11 cellular contexts compared by ENCODE assay signal in the genomic region with DNA sequence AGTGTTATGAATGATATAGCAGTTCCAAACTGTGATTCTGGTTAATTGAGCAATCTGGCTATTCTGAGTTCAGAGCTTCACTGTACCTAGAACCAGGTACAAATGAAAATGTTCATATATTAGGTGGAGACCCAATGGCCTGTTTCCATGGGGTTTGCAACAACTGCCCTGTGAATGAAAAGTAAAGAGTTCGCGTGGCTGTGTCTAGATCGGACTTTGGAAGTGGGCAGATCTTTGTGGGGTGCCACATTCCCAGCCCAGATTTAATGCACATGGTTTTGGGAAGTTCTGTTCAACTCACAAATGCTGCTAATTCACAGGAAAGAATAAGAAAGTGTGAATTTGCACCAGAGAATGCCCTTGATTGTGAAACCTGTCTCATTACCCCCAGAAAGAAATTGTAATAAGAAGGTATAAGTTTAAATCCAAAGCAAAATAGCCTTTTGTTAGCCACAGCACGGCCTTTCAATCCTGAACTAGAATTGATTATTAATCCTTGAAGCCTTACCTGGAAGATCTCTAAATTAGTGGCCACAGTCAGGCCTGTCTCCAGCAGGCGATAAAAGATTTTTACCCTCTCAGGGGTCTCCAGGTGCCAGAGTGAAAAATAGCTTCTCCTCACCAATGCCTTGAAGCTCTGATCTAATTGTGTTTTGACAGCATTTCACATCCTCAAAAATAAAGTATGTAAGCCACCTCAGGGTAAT. TPM values are rescaled to one million over a fixed set of nuclear protein-coding genes. Genes with fewer than 3 reads are reported as not detected.
DNase-seq lines count a peak whose midpoint lies in the region; ATAC-seq and TF ChIP-seq lines count a peak whose summit lies in the region.
"Had no signal": no experiment of that assay in that cellular context is flagged by ENCODE, and none has a peak within 500 bp of the region (broad histone marks: within the 10 kb centered on the region; RNA-seq: fewer than 3 reads in every experiment).

No MANE protein-coding gene starts in this region.

- H3K9me3 ChIP-seq in mammary epithelial cell (replicated peaks; ENCODE audit: insufficient read depth, low read length) = no peaks in the 10 kb centered on the region
- H3K9me3 ChIP-seq in skeletal muscle satellite cell (replicated peaks; ENCODE audit: low read length) = no peaks in the 10 kb centered on the region
- H3K9me3 ChIP-seq in uterus = no peaks in the 10 kb centered on the region
- H3K9me3 ChIP-seq in mucosa of descending colon = no peaks in the 10 kb centered on the region

- no peaks in the 10 kb centered on the region for H3K9me3 Mint-ChIP-seq in activated CD8-positive, alpha-beta memory T cell treated with anti-CD3 and anti-CD28 coated beads, Interleukin-2, amount 10 ng/mL, durations not matched to agents 7 days and 5 days (ENCODE audit: low read depth)

- H2AFZ ChIP-seq in mammary epithelial cell (ENCODE audit: low read depth, low read length) = no peak overlapping the region

- peaks cover 25% of the 10 kb centered on the region for H3K4me1 ChIP-seq in mammary epithelial cell (ENCODE audit: insufficient read depth, low read length)
- peaks cover 23% of the 10 kb centered on the region for H3K4me1 ChIP-seq in skeletal muscle satellite cell (ENCODE audit: control insufficient read depth, insufficient read depth, low read length)
- H3K4me1 ChIP-seq in uterus = no peaks in the 10 kb centered on the region
- H3K4me1 ChIP-seq in mucosa of descending colon (ENCODE audit: low read depth) = no peaks in the 10 kb centered on the region

- peak overlapping the region; percentile 1 for H3K4me3 ChIP-seq in Jurkat, Clone E6-1 (ENCODE audit: low read length)
- H3K4me3 ChIP-seq in mammary epithelial cell (replicated peaks in 1 of 3; ENCODE audit: insufficient read depth in 1 of 3, low read depth in 2 of 3, low read length in 3 of 3) = no peak overlapping the region
- H3K4me3 ChIP-seq in skeletal muscle satellite cell (ENCODE audit: low read length) = no peak overlapping the region
- no peak overlapping the region for H3K4me3 ChIP-seq in uterus
- no peak overlapping the region for H3K4me3 ChIP-seq in mucosa of descending colon
- H3K4me3 ChIP-seq: SK-N-MC had no signal

- peaks cover 45% of the 10 kb centered on the region for H3K4me1 Mint-ChIP-seq in activated CD8-positive, alpha-beta memory T cell treated with anti-CD3 and anti-CD28 coated beads, Interleukin-2, amount 10 ng/mL, durations not matched to agents 7 days and 5 days

- 72% methylated on average over 5 of the region's 5 CpGs for WGBS in mammary epithelial cell (ENCODE audit: low coverage, missing lambda C conversion rate)

- ATAC-seq in activated CD8-positive, alpha-beta memory T cell treated with anti-CD3 and anti-CD28 coated beads, Interleukin-2, amount 10 ng/mL, durations not matched to agents 7 days and 5 days = no peak
- no peak for ATAC-seq in mucosa of descending colon

- H3K27ac Mint-ChIP-seq in activated CD8-positive, alpha-beta memory T cell treated with anti-CD3 and anti-CD28 coated beads, Interleukin-2, amount 10 ng/mL, durations not matched to agents 7 days and 5 days = peak overlapping the region; percentile 86

- CTCF ChIA-PET in activated CD8-positive, alpha-beta memory T cell treated with anti-CD3 and anti-CD28 coated beads, Interleukin-2, amount 10 ng/mL, durations not matched to agents 7 days and 5 days (lab: Charles Lee) = interaction anchor here (0.9 to 2.2 kb wide), 10 partner anchors 10 to 179 kb away, joined by 3 to 9 read pairs (median 4); a partner anchor contains a TSS
- CTCF ChIA-PET in mammary epithelial cell (lab: Charles Lee; ENCODE audit: low non-redundant PET) = interaction anchor here (0.5 kb wide), 1 partner anchor 16 kb away, joined by 4 read pairs; no protein-coding TSS in a partner anchor

- H3K4me3 Mint-ChIP-seq in activated CD8-positive, alpha-beta memory T cell treated with anti-CD3 and anti-CD28 coated beads, Interleukin-2, amount 10 ng/mL, durations not matched to agents 7 days and 5 days = peak overlapping the region; percentile 13

- DNase-seq in activated CD8-positive, alpha-beta memory T cell treated with anti-CD3 and anti-CD28 coated beads, Interleukin-2, amount 10 ng/mL, durations not matched to agents 7 days and 5 days = no peak
- DNase-seq in activated CD8-positive, alpha-beta memory T cell treated with anti-CD3 and anti-CD28 coated beads, Interleukin-2, amount 50 U/mL, for 48 hours = no peak
- DNase-seq in Jurkat, Clone E6-1 (ENCODE audit: low read depth, low spot score) = no peak
- DNase-seq in mammary epithelial cell (no peak), H4 (ENCODE audit: low spot score) (no peak), uterus (no peak), mucosa of descending colon (no peak)
- DNase-seq: Karpas-422 had no signal

- TF ChIP-seq POLR2A in uterus (IDR thresholded peaks at IDR 0.05) = no peak

- H3K4me2 ChIP-seq in mammary epithelial cell (ENCODE audit: insufficient read depth, low read depth, low read length) (peak overlapping the region; percentile 56), skeletal muscle satellite cell (ENCODE audit: low read length) (peak overlapping the region; percentile 27)

- dilution Hi-C loops in mammary epithelial cell (cut with HindIII; ENCODE audit: low sequenced_read_pairs) = no loop called here

- no peaks in the 10 kb centered on the region for H3K27me3 ChIP-seq in mammary epithelial cell (ENCODE audit: insufficient read depth, low read length)
- no peaks in the 10 kb centered on the region for H3K27me3 ChIP-seq in skeletal muscle satellite cell (ENCODE audit: control insufficient read depth, insufficient read depth, low read length)
- H3K27me3 ChIP-seq in uterus = no peaks in the 10 kb centered on the region

- no peaks in the 10 kb centered on the region for H4K20me1 ChIP-seq in mammary epithelial cell (ENCODE audit: insufficient read depth, low read length)

- H3K27ac ChIP-seq in mammary epithelial cell (ENCODE audit: insufficient read depth, low read depth, low read length) (peak overlapping the region; percentile 84), uterus (no peak overlapping the region)
- H3K27ac ChIP-seq: SK-N-MC had no signal

- no peak for TF ChIP-seq CTCF in mammary epithelial cell (conservative IDR thresholded peaks at IDR 0.05 in 1 of 2, IDR thresholded peaks at IDR 0.05 in 1 of 2; ENCODE audit: extremely low read depth in 1 of 2, insufficient read depth in 1 of 2, low read depth in 1 of 2, low read length in 2 of 2)
- no peak for TF ChIP-seq CTCF in uterus (IDR thresholded peaks at IDR 0.05)
- TF ChIP-seq CTCF in mucosa of descending colon (IDR thresholded peaks at IDR 0.05) = no peak

- peaks cover 36% of the 10 kb centered on the region for H3K36me3 ChIP-seq in mammary epithelial cell (ENCODE audit: insufficient read depth, low read length)
- peaks cover 80% of the 10 kb centered on the region for H3K36me3 ChIP-seq in skeletal muscle satellite cell (ENCODE audit: insufficient read depth, low read length)
- no peaks in the 10 kb centered on the region for H3K36me3 ChIP-seq in uterus
- H3K36me3 ChIP-seq in mucosa of descending colon (ENCODE audit: low read depth) = peaks cover 15% of the 10 kb centered on the region

- TSS peak; percentile 68 for BruUV-seq in mammary epithelial cell (replicated peaks; lab: Mats Ljungman, UMichigan)

- in situ Hi-C loops in mammary epithelial cell (cut with MboI; ENCODE audit: low sequenced_read_pairs in 2 of 2) = no loop called here

- peak overlapping the region; percentile 54 for H3K9ac ChIP-seq in mammary epithelial cell (ENCODE audit: insufficient read depth, low read length)
- peak overlapping the region; percentile 17 for H3K9ac ChIP-seq in skeletal muscle satellite cell (ENCODE audit: low read depth, low read length)

- peaks cover 21% of the 10 kb centered on the region for H3K79me2 ChIP-seq in mammary epithelial cell (ENCODE audit: insufficient read depth, low read length)

- H3K36me3 Mint-ChIP-seq in activated CD8-positive, alpha-beta memory T cell treated with anti-CD3 and anti-CD28 coated beads, Interleukin-2, amount 10 ng/mL, durations not matched to agents 7 days and 5 days = peaks cover 78% of the 10 kb centered on the region

- H3K27me3 Mint-ChIP-seq in activated CD8-positive, alpha-beta memory T cell treated with anti-CD3 and anti-CD28 coated beads, Interleukin-2, amount 10 ng/mL, durations not matched to agents 7 days and 5 days = no peaks in the 10 kb centered on the region

- intact Hi-C loops in mammary epithelial cell (cut with micrococcal nuclease) = loop anchor here (5.0 kb wide), 2 partner anchors 80 to 170 kb away; no protein-coding TSS in a partner anchor
- intact Hi-C loops in uterus (cut with DNase I; ENCODE audit: low total_unique reads) = no loop called here
- intact Hi-C loops in mucosa of descending colon (cut with DNase I, micrococcal nuclease) = no loop called here

RNA-seq across cellular contexts. Expression of a gene that starts 22.6 kb away (rescaled TPM):
- total RNA-seq in activated CD8-positive, alpha-beta memory T cell treated with anti-CD3 and anti-CD28 coated beads, Interleukin-2, amount 10 ng/mL, durations not matched to agents 7 days and 5 days = 10 to 100 TPM in 1 of 2 experiments, 1 to 10 TPM in 1; 9.1 to 11.0 TPM
- 9.3 TPM for polyA plus RNA-seq in Jurkat, Clone E6-1 (2012; ENCODE audit: insufficient read depth, insufficient read length)
- 1 to 10 TPM; 7.3 to 8.6 TPM for total RNA-seq in mammary epithelial cell
- 4.3 TPM for polyA plus RNA-seq in mammary epithelial cell
- polyA minus RNA-seq in mammary epithelial cell = 5.4 TPM
- total RNA-seq in skeletal muscle satellite cell (2012; rRNA removed) = 3.9 and 4.1 TPM in 2 replicates
- total RNA-seq in H4 (2014; rRNA removed; shearing (Covaris generic)) = 2.5 and 7.1 TPM in 2 replicates
- total RNA-seq in uterus = 10 to 100 TPM in 1 of 4 donors, 1 to 10 TPM in 3; 3.5 to 10.8 (median 5.2) TPM
- total RNA-seq in mucosa of descending colon = 10 to 100 TPM; 10.8 to 13.2 (median 11.4) TPM

RNA-seq across cellular contexts. Expression of a gene that starts 26.2 kb away (rescaled TPM):
- not detected for total RNA-seq in activated CD8-positive, alpha-beta memory T cell treated with anti-CD3 and anti-CD28 coated beads, Interleukin-2, amount 10 ng/mL, durations not matched to agents 7 days and 5 days
- polyA plus RNA-seq in Jurkat, Clone E6-1 (2012; ENCODE audit: insufficient read depth, insufficient read length) = not detected
- total RNA-seq in mammary epithelial cell = under 1 TPM in 1 of 2 donors, not detected in 1; under 0.01 TPM
- polyA plus RNA-seq in mammary epithelial cell = not detected
- not detected for polyA minus RNA-seq in mammary epithelial cell
- total RNA-seq in skeletal muscle satellite cell (2012; rRNA removed) = not detected in 2 replicates
- total RNA-seq in H4 (2014; rRNA removed; shearing (Covaris generic)) = not detected in 2 replicates
- not detected for total RNA-seq in uterus
- not detected for total RNA-seq in mucosa of descending colon
- total RNA-seq: esophagus mucosa had no signal
